8 cellular contexts compared by ENCODE assay signal in genomic region chr13:46321494-46322225, GRCh38.
A peak's percentile ranks its signal among the peaks of the same experiment; 100 is the strongest.
DNase-seq lines count a peak whose midpoint lies in the region; ATAC-seq and TF ChIP-seq lines count a peak whose summit lies in the region.

No MANE protein-coding gene starts in this region.

- no peak overlapping the region for H2AFZ ChIP-seq in fibroblast of lung (ENCODE audit: low read length)

- H4K20me1 ChIP-seq in fibroblast of lung (ENCODE audit: control insufficient read depth, extremely low read depth, insufficient read depth, low read length), result no peaks in the 10 kb centered on the region

- peak; percentile 20 for DNase-seq in DMS153 (lab: John Stamatoyannopoulos, UW)
- DNase-seq in RKO (ENCODE audit: low spot score), result peak; percentile 59
- peak; percentile 83 to 84 for DNase-seq in activated T-cell treated with anti-CD3 and anti-CD28 coated beads, Interleukin-2, amount 50 U/mL, for 48 hours
- peak; percentile 36 to 76 for DNase-seq in fibroblast of lung (ENCODE audit: low read depth in 2 of 2)
- no peak for DNase-seq in omental fat pad (ENCODE audit: low spot score)
- DNase-seq in thoracic aorta (ENCODE audit: low spot score), result no peak

- no peaks in the 10 kb centered on the region for H3K79me2 ChIP-seq in fibroblast of lung (ENCODE audit: control insufficient read depth, insufficient read depth, low read length)

- ATAC-seq in HG03064 (IDR thresholded peaks at IDR 0.05; ENCODE audit: low read depth, unreplicated experiment) (peak; percentile 71), omental fat pad (ENCODE audit: low FRiP score) (peak; percentile 44), thoracic aorta (ENCODE audit: insufficient number of reproducible peaks, low FRiP score, low read depth) (no peak), HG03571 (IDR thresholded peaks at IDR 0.05; ENCODE audit: unreplicated experiment) (no peak)

- H3K9ac ChIP-seq in fibroblast of lung (ENCODE audit: insufficient read depth, low read length), result no peak overlapping the region

- H3K4me1 ChIP-seq in fibroblast of lung (ENCODE audit: control insufficient read depth, extremely low read depth, insufficient read depth, low read length) (no peaks in the 10 kb centered on the region), thoracic aorta (ENCODE audit: control insufficient read depth in 1 of 2, low read depth in 2 of 2) (no peaks in the 10 kb centered on the region)

- TF ChIP-seq CTCF in fibroblast of lung (conservative IDR thresholded peaks at IDR 0.05 in 1 of 2, IDR thresholded peaks at IDR 0.05 in 1 of 2; ENCODE audit: low read depth in 1 of 2, low read length in 2 of 2) (peak; percentile 87 to 93), omental fat pad (IDR thresholded peaks at IDR 0.05) (peak in 1 of 3 donors; percentile 10), thoracic aorta (IDR thresholded peaks at IDR 0.05) (peak; percentile 66)

- H3K4me3 ChIP-seq in fibroblast of lung (replicated peaks in 1 of 4; ENCODE audit: control extremely low read depth in 1 of 4, insufficient read depth in 1 of 4, low read depth in 3 of 4, low read length in 4 of 4) (no peak overlapping the region), thoracic aorta (no peak overlapping the region)

- no peaks in the 10 kb centered on the region for H3K36me3 ChIP-seq in fibroblast of lung (ENCODE audit: control insufficient read depth, insufficient read depth, low read length)
- H3K36me3 ChIP-seq in thoracic aorta, result no peaks in the 10 kb centered on the region

- no peak overlapping the region for H3K27ac ChIP-seq in fibroblast of lung (ENCODE audit: insufficient read depth, low read length)
- H3K27ac ChIP-seq in thoracic aorta, result no peak overlapping the region

- H3K4me2 ChIP-seq in fibroblast of lung (ENCODE audit: extremely low read depth, insufficient read depth, low read length), result no peak overlapping the region

- no peaks in the 10 kb centered on the region for H3K27me3 ChIP-seq in fibroblast of lung (ENCODE audit: control insufficient read depth, insufficient read depth, low read length)
- H3K27me3 ChIP-seq in thoracic aorta (replicated peaks; ENCODE audit: insufficient read depth), result no peaks in the 10 kb centered on the region

- H3K9me3 ChIP-seq in fibroblast of lung (ENCODE audit: control insufficient read depth, insufficient read depth, low read depth, low read length) (no peaks in the 10 kb centered on the region), thoracic aorta (no peaks in the 10 kb centered on the region)

Comparison
In these comparisons a context has a peak if more than half of its experiments do, and no peak if none do; other contexts are left out.
1. DNase-seq: peak in DMS153 (single experiment), RKO (single experiment), activated T-cell treated with anti-CD3 and anti-CD28 coated beads, Interleukin-2, amount 50 U/mL, for 48 hours (2 of 2) and fibroblast of lung (2 of 2); none in omental fat pad (single experiment) and thoracic aorta (single experiment).
2. ATAC-seq: peak in HG03064 (single experiment) and omental fat pad (single experiment); none in thoracic aorta (single experiment) and HG03571 (single experiment).